ENCODE assay signal across 16 cellular contexts in the genomic region with DNA sequence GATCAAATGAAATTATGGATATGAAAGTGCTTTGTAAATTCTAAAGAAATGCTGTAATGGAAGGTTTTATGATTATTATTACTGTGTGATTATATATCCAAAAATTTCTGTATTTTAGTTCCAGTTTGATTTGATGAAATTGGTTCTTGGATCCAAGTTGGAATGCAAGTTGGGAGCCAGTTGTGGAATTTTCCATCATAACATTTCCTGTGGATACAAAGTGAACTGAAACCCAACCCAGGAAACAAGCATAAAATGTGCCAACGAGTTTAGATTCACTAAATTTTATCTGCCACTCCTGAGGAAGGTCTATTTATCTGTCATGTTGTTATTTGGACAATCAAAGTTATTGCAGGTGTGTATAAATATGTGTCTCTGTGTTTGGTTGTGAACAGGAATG.
DNase-seq lines count a peak whose midpoint lies in the region; ATAC-seq, FAIRE-seq and TF ChIP-seq lines count a peak whose summit lies in the region.
"Had no signal": no experiment of that assay in that cellular context is flagged by ENCODE, and none has a peak within 500 bp of the region (broad histone marks: within the 10 kb centered on the region; RNA-seq: fewer than 3 reads in every experiment).

No MANE protein-coding gene starts in this region.

- H3K27ac Mint-ChIP-seq in neural progenitor cell: no peak overlapping the region
- H3K27ac Mint-ChIP-seq: CD4-positive, alpha-beta T cell; IgD-negative memory B cell had no signal

- H3K4me1 ChIP-seq in GM23248 (ENCODE audit: insufficient read depth): peaks cover 20% of the 10 kb centered on the region
- peaks cover 13% of the 10 kb centered on the region for H3K4me1 ChIP-seq in RWPE2 (ENCODE audit: insufficient read depth, poor library complexity, severe bottlenecking)
- no peaks in the 10 kb centered on the region for H3K4me1 ChIP-seq in neural progenitor cell
- H3K4me1 ChIP-seq: BE2C, HAP-1, SJCRH30 had no signal

- no peak overlapping the region for H3K9ac ChIP-seq in GM23248
- no peak overlapping the region for H3K9ac ChIP-seq in neural progenitor cell

- H3K4me3 ChIP-seq in GM23248 (peak overlapping the region; percentile 5; the same call in 1 of the 2 replicates), RWPE2 (ENCODE audit: severe bottlenecking) (no peak overlapping the region), neural progenitor cell (no peak overlapping the region)
- H3K4me3 ChIP-seq: HAP-1, SJCRH30 had no signal

- H3K27me3 ChIP-seq in GM23248 (replicated peaks; ENCODE audit: insufficient read depth): no peaks in the 10 kb centered on the region
- no peaks in the 10 kb centered on the region for H3K27me3 ChIP-seq in RWPE2 (ENCODE audit: insufficient read depth, poor library complexity, severe bottlenecking)
- H3K27me3 ChIP-seq in neural progenitor cell: no peaks in the 10 kb centered on the region
- H3K27me3 ChIP-seq: BE2C, SJCRH30 had no signal

- H3F3A ChIP-seq in GM23248 (ENCODE audit: insufficient read depth) (peaks cover 22% of the 10 kb centered on the region), neural progenitor cell (ENCODE audit: low read depth) (no peaks in the 10 kb centered on the region)

- H4K20me1 ChIP-seq in GM23248 (ENCODE audit: insufficient read depth) (no peaks in the 10 kb centered on the region), neural progenitor cell (ENCODE audit: low read depth) (no peaks in the 10 kb centered on the region)

- H3K4me2 ChIP-seq in GM23248 (ENCODE audit: unreplicated experiment): peak overlapping the region; percentile 45
- no peak overlapping the region for H3K4me2 ChIP-seq in neural progenitor cell

- TF ChIP-seq CTCF in RWPE2 (IDR thresholded peaks at IDR 0.05; ENCODE audit: poor library complexity, severe bottlenecking) (no peak), neural progenitor cell (IDR thresholded peaks at IDR 0.05) (no peak), D721Med (IDR thresholded peaks at IDR 0.05; ENCODE audit: insufficient read depth, missing control alignments) (no peak)

- FAIRE-seq in D721Med (lab: Jason Lieb, UNC): no peak

- H2AFZ ChIP-seq in GM23248 (no peak overlapping the region), neural progenitor cell (replicated peaks) (no peak overlapping the region)

- WGBS in GM23248 (ENCODE audit: low coverage in 1 of 2, low lambda C conversion rate in 2 of 2, missing lambda C conversion rate in 2 of 2), 2 experiments: 0 to 11% methylated on average over 1 of the region's 1 CpG

- H3K36me3 ChIP-seq in GM23248 (ENCODE audit: low read depth) (no peaks in the 10 kb centered on the region), RWPE2 (ENCODE audit: low read depth) (no peaks in the 10 kb centered on the region), neural progenitor cell (no peaks in the 10 kb centered on the region)
- H3K36me3 ChIP-seq: BE2C, HAP-1, SJCRH30 had no signal

- no peak for ATAC-seq in RWPE2 (ENCODE audit: low read depth)

- H3K79me2 ChIP-seq in GM23248 (ENCODE audit: insufficient read depth) (no peaks in the 10 kb centered on the region), neural progenitor cell (ENCODE audit: low read depth) (no peaks in the 10 kb centered on the region)

- no peak overlapping the region for H3K4me3 Mint-ChIP-seq in neural progenitor cell
- H3K4me3 Mint-ChIP-seq: CD4-positive, alpha-beta T cell; IgD-negative memory B cell had no signal

- no peaks in the 10 kb centered on the region for H3K36me3 Mint-ChIP-seq in neural progenitor cell
- H3K36me3 Mint-ChIP-seq: IgD-negative memory B cell had no signal

- H3K9me3 ChIP-seq in GM23248 (ENCODE audit: low read depth) (no peaks in the 10 kb centered on the region), RWPE2 (ENCODE audit: severe bottlenecking) (no peaks in the 10 kb centered on the region), neural progenitor cell (ENCODE audit: low read depth) (no peaks in the 10 kb centered on the region)
- H3K9me3 ChIP-seq: HAP-1, SJCRH30 had no signal

- H3K4me1 Mint-ChIP-seq in neural progenitor cell: no peaks in the 10 kb centered on the region

- peaks cover 3% of the 10 kb centered on the region for H3K9me3 Mint-ChIP-seq in neural progenitor cell
- H3K9me3 Mint-ChIP-seq: CD4-positive, alpha-beta T cell had no signal

- H3K27me3 Mint-ChIP-seq in neural progenitor cell (ENCODE audit: insufficient read depth, low read depth): peaks cover 9% of the 10 kb centered on the region
- H3K27me3 Mint-ChIP-seq: CD4-positive, alpha-beta T cell had no signal

- no peaks in the 10 kb centered on the region for H3K9me2 ChIP-seq in GM23248 (ENCODE audit: insufficient read depth)

- in situ Hi-C loops in GM23248 (cut with MboI): no loop called here

- DNase-seq in GM23248 (peak; percentile 17), RWPE2 (ENCODE audit: low spot score) (no peak), dermis microvascular lymphatic vessel endothelial cell (ENCODE audit: low read depth in 2 of 2) (peak; percentile 79 to 96), myocyte (ENCODE audit: low read depth) (peak; percentile 3), neural progenitor cell (ENCODE audit: low spot score) (no peak), occipital lobe (lab: John Stamatoyannopoulos, UW) (no peak), D721Med (ENCODE audit: insufficient read length, low spot score) (no peak)
- DNase-seq: BE2C; CD4-positive, alpha-beta T cell; DMS53; Kasumi-1; NCI-H1105; NCI-H187; SJCRH30 had no signal

- H3K27ac ChIP-seq in GM23248 (peak overlapping the region; percentile 60), RWPE2 (ENCODE audit: poor library complexity, severe bottlenecking) (peak overlapping the region; percentile 53), neural progenitor cell (no peak overlapping the region)
- H3K27ac ChIP-seq: SJCRH30 had no signal

Comparison
In these comparisons a context has a peak if more than half of its experiments do, and no peak if none do; other contexts are left out.
1. DNase-seq: peak in GM23248 (single experiment), dermis microvascular lymphatic vessel endothelial cell (2 of 2) and myocyte (single experiment); none in RWPE2 (single experiment), neural progenitor cell (single experiment), occipital lobe (single experiment) and D721Med (single experiment).